ENCODE assay signal across 9 cellular contexts in genomic region chr2:172440795-172441194, GRCh38. TPM values are rescaled to one million over a fixed set of nuclear protein-coding genes. Genes with fewer than 3 reads are reported as not detected.
DNase-seq lines count a peak whose midpoint lies in the region; ATAC-seq and TF ChIP-seq lines count a peak whose summit lies in the region.
"Had no signal": no experiment of that assay in that cellular context is flagged by ENCODE, and none has a peak within 500 bp of the region (broad histone marks: within the 10 kb centered on the region; RNA-seq: fewer than 3 reads in every experiment).

No MANE protein-coding gene starts in this region.

- no peak overlapping the region for H3K9ac ChIP-seq in MM.1S (ENCODE audit: low read length)

- no peak for ATAC-seq in activated T-cell treated with anti-CD3 and anti-CD28 coated beads, Interleukin-2, amount 50 U/mL, for 4 hours
- no peak for ATAC-seq in GM21528 (IDR thresholded peaks at IDR 0.05; ENCODE audit: low FRiP score, unreplicated experiment)

- no peak for TF ChIP-seq CTCF in MM.1S (IDR thresholded peaks at IDR 0.05; ENCODE audit: low read length)
- TF ChIP-seq CTCF in type B pancreatic cell (conservative IDR thresholded peaks at IDR 0.05): no peak
- no peak for TF ChIP-seq CTCF in adrenal gland (IDR thresholded peaks at IDR 0.05)

- H3K4me1 ChIP-seq in MM.1S (ENCODE audit: low read length): peaks cover 41% of the 10 kb centered on the region
- H3K4me1 ChIP-seq in adrenal gland (replicated peaks in 1 of 2): peaks cover 0 to 20% of the 10 kb centered on the region in 2 donors

- H2AFZ ChIP-seq in MM.1S (ENCODE audit: low read length): no peak overlapping the region

- H3K36me3 ChIP-seq in MM.1S (replicated peaks; ENCODE audit: insufficient read depth, low read length): no peaks in the 10 kb centered on the region
- no peaks in the 10 kb centered on the region for H3K36me3 ChIP-seq in adrenal gland (replicated peaks in 1 of 2)
- H3K36me3 ChIP-seq: upper lobe of left lung had no signal

- H3F3A ChIP-seq in MM.1S (ENCODE audit: insufficient read depth, low read length): peaks cover 23% of the 10 kb centered on the region

- TF ChIP-seq POLR2A in adrenal gland (IDR thresholded peaks at IDR 0.05): no peak

- no peak overlapping the region for H3K27ac ChIP-seq in MM.1S (ENCODE audit: low read length)
- no peak overlapping the region for H3K27ac ChIP-seq in adrenal gland

- H3K9me3 Mint-ChIP-seq in activated T-cell treated with anti-CD3 and anti-CD28 coated beads, Interleukin-2, amount 50 U/mL, for 4 hours: no peaks in the 10 kb centered on the region
- peaks cover 4% of the 10 kb centered on the region for H3K9me3 Mint-ChIP-seq in type B pancreatic cell

- H3K36me3 Mint-ChIP-seq in activated T-cell treated with anti-CD3 and anti-CD28 coated beads, Interleukin-2, amount 50 U/mL, for 4 hours (ENCODE audit: insufficient read depth): peaks cover 2% of the 10 kb centered on the region
- no peaks in the 10 kb centered on the region for H3K36me3 Mint-ChIP-seq in type B pancreatic cell

- H3K9me2 ChIP-seq in MM.1S (replicated peaks; ENCODE audit: insufficient read depth, low read length): no peaks in the 10 kb centered on the region

- 54 to 78% (median 66%) methylated on average over 1 of the region's 1 CpG for WGBS in adrenal gland, 4 donors

- no peak overlapping the region for H3K4me3 ChIP-seq in MM.1S (ENCODE audit: low read length)
- no peak overlapping the region for H3K4me3 ChIP-seq in adrenal gland
- H3K4me3 ChIP-seq: upper lobe of left lung had no signal

- peaks cover 39% of the 10 kb centered on the region for H3K4me1 Mint-ChIP-seq in activated T-cell treated with anti-CD3 and anti-CD28 coated beads, Interleukin-2, amount 50 U/mL, for 4 hours (ENCODE audit: low read depth)
- peaks cover 33% of the 10 kb centered on the region for H3K4me1 Mint-ChIP-seq in type B pancreatic cell (ENCODE audit: unreplicated experiment)

- H3K9me3 ChIP-seq in MM.1S (replicated peaks; ENCODE audit: insufficient read depth, low read length) (no peaks in the 10 kb centered on the region), adrenal gland (replicated peaks in 1 of 3) (no peaks in the 10 kb centered on the region)
- H3K9me3 ChIP-seq: upper lobe of left lung had no signal

- DNase-seq in activated T-cell treated with anti-CD3 and anti-CD28 coated beads, Interleukin-2, amount 50 U/mL, for 4 hours: no peak
- DNase-seq in activated T-cell treated with anti-CD3 and anti-CD28 coated beads, Interleukin-2, amount 50 U/mL, for 48 hours: no peak
- DNase-seq in MM.1S (peak; percentile 88), dermis blood vessel endothelial cell (peak; percentile 54), renal cortical epithelial cell (ENCODE audit: low read depth) (peak; percentile 91), type B pancreatic cell (ENCODE audit: extremely low spot score, unreplicated experiment) (no peak), adrenal gland (no peak)
- DNase-seq: upper lobe of left lung had no signal

- H3K79me2 ChIP-seq in MM.1S (ENCODE audit: low read length): no peaks in the 10 kb centered on the region

- H3K4me3 Mint-ChIP-seq in activated T-cell treated with anti-CD3 and anti-CD28 coated beads, Interleukin-2, amount 50 U/mL, for 4 hours: peak overlapping the region; percentile 32
- H3K4me3 Mint-ChIP-seq in type B pancreatic cell: no peak overlapping the region

- no peaks in the 10 kb centered on the region for H4K20me1 ChIP-seq in MM.1S (ENCODE audit: insufficient read depth, low read length)

- H3K27me3 Mint-ChIP-seq in activated T-cell treated with anti-CD3 and anti-CD28 coated beads, Interleukin-2, amount 50 U/mL, for 4 hours (ENCODE audit: low read depth): no peaks in the 10 kb centered on the region
- no peaks in the 10 kb centered on the region for H3K27me3 Mint-ChIP-seq in type B pancreatic cell

- intact Hi-C loops in adrenal gland (cut with DNase I): no loop called here

- peak overlapping the region; percentile 61; the same call in 1 of the 2 replicates for H3K4me2 ChIP-seq in MM.1S (ENCODE audit: low read depth, low read length)

- no peak overlapping the region for H3K27ac Mint-ChIP-seq in type B pancreatic cell

- H3K27me3 ChIP-seq in MM.1S (replicated peaks; ENCODE audit: insufficient read depth, low read length) (peaks cover 11% of the 10 kb centered on the region), adrenal gland (no peaks in the 10 kb centered on the region)
- H3K27me3 ChIP-seq: upper lobe of left lung had no signal

RNA-seq across cellular contexts. Expression of gene ITGA6, which starts 13.4 kb away (rescaled TPM):
- total RNA-seq in activated T-cell treated with anti-CD3 and anti-CD28 coated beads, Interleukin-2, amount 50 U/mL, for 4 hours: 1 to 10 TPM; 4.2 to 7.0 (median 5.8) TPM
- 338 and 347 TPM in 2 replicates for total RNA-seq in dermis blood vessel endothelial cell
- 16.6 and 84.9 TPM in 2 replicates for total RNA-seq in renal cortical epithelial cell
- total RNA-seq in type B pancreatic cell (ENCODE audit: low replicate concordance): 26.1 and 38.7 TPM in 2 replicates
- total RNA-seq in adrenal gland: 10 to 100 TPM in 5 of 8 donors, 1 to 10 TPM in 3; 7.4 to 20.3 (median 11.4) TPM
- 10 to 100 TPM in 1 of 3 donors, 1 to 10 TPM in 2; 5.1 to 13.8 (median 5.7) TPM for polyA plus RNA-seq in adrenal gland

Comparison
In these comparisons a context has a peak if more than half of its experiments do, and no peak if none do; other contexts are left out.
1. DNase-seq: peak in MM.1S (single experiment), dermis blood vessel endothelial cell (single experiment) and renal cortical epithelial cell (single experiment); none in activated T-cell treated with anti-CD3 and anti-CD28 coated beads, Interleukin-2, amount 50 U/mL, for 4 hours (single experiment), activated T-cell treated with anti-CD3 and anti-CD28 coated beads, Interleukin-2, amount 50 U/mL, for 48 hours (0 of 2), type B pancreatic cell (single experiment) and adrenal gland (0 of 7).